In genomic region chr9:113620377-113621161, GRCh38 we compare ENCODE assay signal across 8 cellular contexts.
A peak's percentile ranks its signal among the peaks of the same experiment; 100 is the strongest.
DNase-seq lines count a peak whose midpoint lies in the region; ATAC-seq and TF ChIP-seq lines count a peak whose summit lies in the region.

No MANE protein-coding gene starts in this region.

- peaks cover 46% of the 10 kb centered on the region for H3K4me1 ChIP-seq in body of pancreas

- TF ChIP-seq POLR2A in body of pancreas (IDR thresholded peaks at IDR 0.05), result peak in 2 of 3 donors; percentile 71 to 77

- no peaks in the 10 kb centered on the region for H3K36me3 ChIP-seq in body of pancreas (replicated peaks in 1 of 2; ENCODE audit: insufficient read depth in 1 of 2, low read depth in 2 of 2)

- ATAC-seq in body of pancreas, result peak; percentile 88

- no peaks in the 10 kb centered on the region for H3K9me3 ChIP-seq in body of pancreas

- peak overlapping the region; percentile 80 to 91 (median 86) for H3K27ac ChIP-seq in body of pancreas

- DNase-seq in DMS53 (lab: John Stamatoyannopoulos, UW) (peak; percentile 74), LoVo (ENCODE audit: low spot score) (peak; percentile 71), body of pancreas (peak; percentile 85 to 92 (median 88)), iris pigment epithelial cell (ENCODE audit: low read depth) (peak; percentile 86), middle frontal gyrus (ENCODE audit: extremely low spot score, low spot score) (no peak), NAMALWA (ENCODE audit: low spot score) (no peak), SKM-1 (lab: John Stamatoyannopoulos, UW; ENCODE audit: unreplicated experiment) (no peak)
- peak; percentile 45 to 48 for DNase-seq in stimulated activated CD8-positive, alpha-beta memory T cell treated with anti-CD3 and anti-CD28 coated beads, Interleukin-15, amount 100 ng/mL, for 48 hours (ENCODE audit: low read depth in 2 of 2)

- 25 to 39% methylated on average over 14 to 16 of the region's 16 CpGs for WGBS in body of pancreas, 2 donors

- no peak for TF ChIP-seq CTCF in body of pancreas (IDR thresholded peaks at IDR 0.05)

- intact Hi-C loops in body of pancreas (cut with DNase I), result no loop called here

- no peak overlapping the region for H3K4me3 ChIP-seq in body of pancreas

- no peaks in the 10 kb centered on the region for H3K27me3 ChIP-seq in body of pancreas

Comparison
In these comparisons a context has a peak if more than half of its experiments do, and no peak if none do; other contexts are left out.
1. DNase-seq: peak in DMS53 (single experiment), LoVo (single experiment), body of pancreas (4 of 4), iris pigment epithelial cell (single experiment) and stimulated activated CD8-positive, alpha-beta memory T cell treated with anti-CD3 and anti-CD28 coated beads, Interleukin-15, amount 100 ng/mL, for 48 hours (2 of 2); none in middle frontal gyrus (single experiment), NAMALWA (single experiment) and SKM-1 (single experiment).